Comparison of ENCODE assay signal across 2 cellular contexts in genomic region chr9:128420651-128421473, GRCh38.
TF ChIP-seq lines count a peak whose summit lies in the region.

CERCAM (plus strand) TSS chr9:128420857; CDS start chr9:128420878, 21 bp downstream.

TF ChIP-seq in HCT116, 20 proteins besides CTCF, POLR2A, EP300 and RAD21:
- TF ChIP-seq, protein P1, sequence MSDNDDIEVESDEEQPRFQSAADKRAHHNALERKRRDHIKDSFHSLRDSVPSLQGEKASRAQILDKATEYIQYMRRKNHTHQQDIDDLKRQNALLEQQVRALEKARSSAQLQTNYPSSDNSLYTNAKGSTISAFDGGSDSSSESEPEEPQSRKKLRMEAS (IDR thresholded peaks at IDR 0.05), result no peak
- TF ChIP-seq POLR2AphosphoS5 (IDR thresholded peaks at IDR 0.05; ENCODE audit: low read depth, low read length), result peak; percentile 66
- TF ChIP-seq REST (IDR thresholded peaks at IDR 0.05; ENCODE audit: low read depth), result no peak
- TF ChIP-seq, protein P2, sequence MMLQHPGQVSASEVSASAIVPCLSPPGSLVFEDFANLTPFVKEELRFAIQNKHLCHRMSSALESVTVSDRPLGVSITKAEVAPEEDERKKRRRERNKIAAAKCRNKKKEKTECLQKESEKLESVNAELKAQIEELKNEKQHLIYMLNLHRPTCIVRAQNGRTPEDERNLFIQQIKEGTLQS (IDR thresholded peaks at IDR 0.05), result no peak
- no peak for TF ChIP-seq JUND (IDR thresholded peaks at IDR 0.05)
- no peak for TF ChIP-seq EGR1 (IDR thresholded peaks at IDR 0.05; ENCODE audit: low read depth)
- no peak for TF ChIP-seq EZH2 (IDR thresholded peaks at IDR 0.05)
- no peak for TF ChIP-seq TCF7L2 (IDR thresholded peaks at IDR 0.05; ENCODE audit: borderline replicate concordance, extremely low read depth, insufficient read depth, insufficient read length)
- TF ChIP-seq CEBPB (IDR thresholded peaks at IDR 0.05; ENCODE audit: low read depth), result no peak
- TF ChIP-seq SIN3A (IDR thresholded peaks at IDR 0.05; ENCODE audit: low read depth), result no peak
- TF ChIP-seq EZH2phosphoT487 (IDR thresholded peaks at IDR 0.05; ENCODE audit: borderline replicate concordance), result no peak
- TF ChIP-seq, protein P3, sequence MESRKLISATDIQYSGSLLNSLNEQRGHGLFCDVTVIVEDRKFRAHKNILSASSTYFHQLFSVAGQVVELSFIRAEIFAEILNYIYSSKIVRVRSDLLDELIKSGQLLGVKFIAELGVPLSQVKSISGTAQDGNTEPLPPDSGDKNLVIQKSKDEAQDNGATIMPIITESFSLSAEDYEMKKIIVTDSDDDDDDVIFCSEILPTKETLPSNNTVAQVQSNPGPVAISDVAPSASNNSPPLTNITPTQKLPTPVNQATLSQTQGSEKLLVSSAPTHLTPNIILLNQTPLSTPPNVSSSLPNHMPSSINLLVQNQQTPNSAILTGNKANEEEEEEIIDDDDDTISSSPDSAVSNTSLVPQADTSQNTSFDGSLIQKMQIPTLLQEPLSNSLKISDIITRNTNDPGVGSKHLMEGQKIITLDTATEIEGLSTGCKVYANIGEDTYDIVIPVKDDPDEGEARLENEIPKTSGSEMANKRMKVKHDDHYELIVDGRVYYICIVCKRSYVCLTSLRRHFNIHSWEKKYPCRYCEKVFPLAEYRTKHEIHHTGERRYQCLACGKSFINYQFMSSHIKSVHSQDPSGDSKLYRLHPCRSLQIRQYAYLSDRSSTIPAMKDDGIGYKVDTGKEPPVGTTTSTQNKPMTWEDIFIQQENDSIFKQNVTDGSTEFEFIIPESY (IDR thresholded peaks at IDR 0.05; ENCODE audit: extremely low read depth, insufficient replicate concordance, low read length), result no peak
- peak; percentile 67; the same call in 1 of the 2 replicates for TF ChIP-seq ZFX (IDR thresholded peaks at IDR 0.05)
- no peak for TF ChIP-seq ZNF274 (IDR thresholded peaks at IDR 0.05; ENCODE audit: low read depth, low read length)
- no peak for TF ChIP-seq ELF1 (IDR thresholded peaks at IDR 0.05; ENCODE audit: borderline replicate concordance, low read depth)

TF ChIP-seq in endothelial cell of umbilical vein, 7 proteins besides CTCF, POLR2A, EP300 and RAD21:
- TF ChIP-seq EZH2 (IDR thresholded peaks at IDR 0.05; ENCODE audit: borderline replicate concordance, low read depth, low read length, severe bottlenecking) (no peak), JUN (IDR thresholded peaks at IDR 0.05; ENCODE audit: borderline replicate concordance, insufficient read depth, insufficient read length, low read depth) (no peak), MYC (IDR thresholded peaks at IDR 0.05; ENCODE audit: low read depth, low read length) (no peak), GATA2 (IDR thresholded peaks at IDR 0.05; ENCODE audit: insufficient read depth, insufficient read length, low read depth, low read length) (no peak), POLR2AphosphoS5 (IDR thresholded peaks at IDR 0.05; ENCODE audit: insufficient read depth, low read depth, low read length) (no peak), FOS (IDR thresholded peaks at IDR 0.05; ENCODE audit: borderline replicate concordance, insufficient read depth, low read length) (no peak)
- TF ChIP-seq, protein P1 (IDR thresholded peaks at IDR 0.05; ENCODE audit: insufficient read depth, insufficient read length), result no peak
